ENCODE assay signal across 24 cellular contexts in genomic region chr13:89687066-89687465, GRCh38.
"Had no signal": no experiment of that assay in that cellular context is flagged by ENCODE, and none has a peak within 500 bp of the region (broad histone marks: within the 10 kb centered on the region; RNA-seq: fewer than 3 reads in every experiment).

No MANE protein-coding gene starts in this region.

- H3K27ac ChIP-seq: epithelial cell of prostate, esophagus squamous epithelium, neutrophil, stomach, thyroid gland, upper lobe of left lung, vagina had no signal

- H3K4me1 ChIP-seq: esophagus squamous epithelium, stomach, thyroid gland, upper lobe of left lung, vagina had no signal

- H3K27me3 ChIP-seq: esophagus squamous epithelium, neutrophil, stomach, thyroid gland, upper lobe of left lung, vagina had no signal

- H3K4me3 ChIP-seq: esophagus squamous epithelium, stomach, thyroid gland, upper lobe of left lung, vagina had no signal

- ATAC-seq: activated T-cell treated with anti-CD3 and anti-CD28 coated beads, Interleukin-2, amount 50 U/mL, for 72 hours; stimulated activated naive B cell treated with anti-CD40 and anti-IgM and Interleukin-4, amounts not matched to agents 10 μg/mL and 1 μg/mL and 100 μg/mL, for 72 hours had no signal

- H3K9me3 ChIP-seq: esophagus squamous epithelium, neutrophil, stomach, thyroid gland, upper lobe of left lung, vagina had no signal

- H3K36me3 ChIP-seq: esophagus squamous epithelium, neutrophil, stomach, thyroid gland, upper lobe of left lung, vagina had no signal

- DNase-seq: activated B cell treated with CpG ODN at 0.5 μM for 24 hours; activated CD4-positive, alpha-beta T cell treated with anti-CD3 and anti-CD28 coated beads, Interleukin-2, amount 50 U/mL, for 4 hours; activated naive CD4-positive, alpha-beta T cell treated with Interleukin-2 at 50 U/mL for 16 hours; activated T-cell treated with anti-CD3 and anti-CD28 coated beads for 4 hours; activated T-cell treated with anti-CD3 and anti-CD28 coated beads, Interleukin-2, amount 50 U/mL, for 72 hours; anterior cingulate cortex; dermis blood vessel endothelial cell; effector CD4-positive, alpha-beta T cell; esophagus squamous epithelium; foreskin fibroblast; head of caudate nucleus; immature natural killer cell; naive B cell; nephron progenitor cell; stimulated activated CD4-positive, alpha-beta T cell treated with anti-CD3 and anti-CD28 coated beads, Interleukin-15, amount 100 ng/mL, for 24 hours; stimulated activated CD4-positive, alpha-beta T cell treated with anti-CD3 and anti-CD28 coated beads, Interleukin-2, amount 100 ng/mL, for 24 hours; stimulated activated naive B cell treated with anti-CD40 and anti-IgM and Interleukin-4, amounts not matched to agents 10 μg/mL and 1 μg/mL and 100 μg/mL, for 72 hours; stomach; T-helper 2 cell; thyroid gland; upper lobe of left lung had no signal
